11 cellular contexts compared by ENCODE assay signal in the genomic region with DNA sequence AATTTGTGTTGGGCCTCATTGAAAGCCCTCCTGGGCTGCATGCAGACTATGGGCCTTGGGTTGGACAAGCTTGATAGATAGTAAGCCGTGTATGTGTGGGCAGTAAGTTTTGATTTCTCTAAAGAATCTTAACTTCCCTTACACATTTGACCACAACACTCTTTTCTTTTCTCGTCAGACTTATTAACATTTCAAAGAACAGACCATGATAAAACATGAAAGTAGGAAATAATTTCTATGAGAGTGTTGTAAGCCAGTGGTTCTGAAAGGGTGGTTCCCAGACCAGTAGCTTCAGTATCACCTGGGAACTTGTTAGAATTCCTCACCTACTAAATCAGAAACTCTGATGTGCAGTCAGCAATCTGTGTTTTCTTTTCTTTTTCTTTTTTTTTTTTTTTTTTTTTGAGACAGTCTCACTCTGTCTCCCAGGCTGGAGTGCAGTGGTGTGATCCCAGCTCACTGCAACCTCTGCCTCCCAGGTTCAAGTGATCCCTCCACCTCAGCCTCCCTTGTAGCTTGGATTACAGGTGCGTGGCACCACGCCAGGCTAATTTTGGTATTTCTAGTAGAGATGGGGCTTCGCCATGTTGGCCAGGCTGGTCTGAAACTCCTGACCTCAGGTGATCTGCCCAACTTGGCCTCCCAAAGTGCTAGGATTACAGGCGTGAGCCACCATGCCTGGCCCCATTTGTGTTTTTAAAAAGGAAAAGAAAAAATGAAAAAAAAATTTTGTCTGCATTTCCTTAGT.
DNase-seq lines count a peak whose midpoint lies in the region; ATAC-seq and TF ChIP-seq lines count a peak whose summit lies in the region.
"Had no signal": no experiment of that assay in that cellular context is flagged by ENCODE, and none has a peak within 500 bp of the region (broad histone marks: within the 10 kb centered on the region; RNA-seq: fewer than 3 reads in every experiment).

No MANE protein-coding gene starts in this region.

- no peaks in the 10 kb centered on the region for H3K36me3 ChIP-seq in GM06990 (ENCODE audit: control insufficient read depth, insufficient read depth, low read length)

- ATAC-seq in GM18873 (IDR thresholded peaks at IDR 0.05; ENCODE audit: low FRiP score, unreplicated experiment): peak; percentile 79
- peak; percentile 72 for ATAC-seq in HG02610 (IDR thresholded peaks at IDR 0.05; ENCODE audit: unreplicated experiment)
- peak; percentile 70 for ATAC-seq in HG03460 (IDR thresholded peaks at IDR 0.05; ENCODE audit: unreplicated experiment)

- no peaks in the 10 kb centered on the region for H3K27me3 ChIP-seq in GM06990 (replicated peaks; ENCODE audit: control insufficient read depth, insufficient read depth, low read length)

- no peak for TF ChIP-seq CTCF in GM06990 (IDR thresholded peaks at IDR 0.05; ENCODE audit: insufficient read depth, low read length, poor library complexity, severe bottlenecking)

- peak; percentile 75 for DNase-seq in GM06990 (ENCODE audit: extremely low read depth, insufficient read length)
- no peak for DNase-seq in DMS114 treated with DMSO at 0.1 percent for 48 hours (lab: John Stamatoyannopoulos, UW; ENCODE audit: unreplicated experiment)
- no peak for DNase-seq in NCI-H2107 treated with DMSO at 0.1 percent for 48 hours (lab: John Stamatoyannopoulos, UW; ENCODE audit: unreplicated experiment)
- no peak for DNase-seq in AG08396 (ENCODE audit: low spot score)
- DNase-seq in EL: no peak
- DNase-seq: aorta; erythroblast; NK-92 treated with Interleukin-12 subunit alpha and Interleukin-12 subunit beta, amount 100 ng/mL, for 24 hours had no signal

- no peak overlapping the region for H3K4me3 ChIP-seq in GM06990 (replicated peaks; ENCODE audit: low read depth, low read length)
